In genomic region chr5:145117285-145117684, GRCh38 we compare ENCODE assay signal across 7 cellular contexts.
"Had no signal": no experiment of that assay in that cellular context is flagged by ENCODE, and none has a peak within 500 bp of the region (broad histone marks: within the 10 kb centered on the region; RNA-seq: fewer than 3 reads in every experiment).

No MANE protein-coding gene starts in this region.

- H3K27ac ChIP-seq: HL-60 had no signal

- H3K4me3 Mint-ChIP-seq: IgD-negative memory B cell had no signal

- H3K27me3 Mint-ChIP-seq: IgD-negative memory B cell had no signal

- H3K36me3 Mint-ChIP-seq: IgD-negative memory B cell had no signal

- H3K4me3 ChIP-seq: K562 had no signal

- DNase-seq: IMR-90, KBM-7, KG1 had no signal

- ATAC-seq: HepG2, K562 had no signal

- H3K27ac Mint-ChIP-seq: IgD-negative memory B cell had no signal
